Comparison of ENCODE assay signal across 8 cellular contexts in the genomic region with DNA sequence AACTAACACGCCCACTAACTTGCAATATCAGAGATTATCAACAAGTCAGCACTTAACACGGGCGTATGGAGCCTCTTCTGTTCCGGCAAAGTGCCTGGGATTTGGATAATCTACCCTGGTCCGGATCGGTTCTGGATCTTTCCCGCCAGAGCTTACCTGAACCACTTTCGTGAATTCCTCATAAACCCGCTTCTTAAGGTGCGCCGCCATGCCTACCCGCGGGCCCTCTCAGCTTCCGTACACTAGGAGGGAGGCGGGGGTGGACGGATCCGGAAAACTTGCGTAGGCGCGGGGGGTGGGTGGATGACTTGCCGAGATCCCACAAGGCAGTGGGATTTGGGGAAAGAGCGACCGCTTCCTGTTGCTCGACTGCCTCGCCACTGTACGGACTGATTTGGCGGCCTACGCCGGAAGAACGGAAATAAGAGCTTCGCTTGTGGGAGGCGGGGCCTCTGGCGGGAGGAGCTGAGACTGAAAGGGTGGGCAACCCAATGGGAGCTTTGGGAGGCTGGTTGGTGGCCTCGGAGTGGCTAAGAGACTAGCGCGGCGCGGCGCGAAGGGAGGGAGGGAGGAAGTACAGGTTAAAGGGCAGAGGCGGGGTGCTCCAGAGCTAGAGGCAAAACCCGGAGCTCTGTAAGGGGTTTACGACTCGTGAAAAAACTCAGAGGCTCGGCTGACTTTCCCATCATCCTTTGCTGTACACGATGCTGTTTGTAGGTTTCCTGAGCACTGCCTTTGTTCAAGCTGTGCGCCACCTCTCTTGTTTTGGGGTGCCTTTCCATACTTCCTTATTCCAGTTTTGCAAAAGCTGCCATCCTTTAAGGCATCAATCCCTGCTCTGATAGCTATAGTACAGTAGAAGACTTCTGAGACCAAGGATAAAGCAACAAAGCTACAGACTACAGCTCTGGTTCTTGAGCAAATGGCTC. TPM values are rescaled to one million over a fixed set of nuclear protein-coding genes. Genes with fewer than 3 reads are reported as not detected.
A peak's percentile ranks its signal among the peaks of the same experiment; 100 is the strongest.
DNase-seq lines count a peak whose midpoint lies in the region; ATAC-seq and TF ChIP-seq lines count a peak whose summit lies in the region.

Gene INTS4 (minus strand): TSS at position 235 of the 929 bp plus-strand sequence. CDS start 25 bp downstream, at position 210.

- H3K9me3 Mint-ChIP-seq in activated naive CD8-positive, alpha-beta T cell treated with anti-CD3 and anti-CD28 coated beads, Interleukin-2, amount 50 U/mL, for 24 hours, result no peaks in the 10 kb centered on the region

- intact Hi-C loops in Right ventricle myocardium inferior (cut with DNase I), result loop anchor here (1.0 to 5.0 kb wide), 3 partner anchors 53 to 174 kb away; partner anchors contain the start of genes AAMDC, NDUFC2 and RSF1
- intact Hi-C loops in ovary (cut with DNase I), result loop anchor here in 1 of 4 donors (10.0 kb wide), 1 partner anchor 170 kb away; the partner anchor contains the start of genes AAMDC and RSF1
- intact Hi-C loops in thyroid gland (cut with DNase I), result loop anchor here (5.0 kb wide), 1 partner anchor 172 kb away; the partner anchor contains the start of genes AAMDC and RSF1

- WGBS in ovary, 3 donors, result 0 to 1% (median 1%) methylated on average over 47 of the region's 47 CpGs
- WGBS in thyroid gland, 2 donors, result 1% methylated on average over 45 to 47 of the region's 47 CpGs

- peak within 1 kb of the TSS; percentile 44 to 85 for H3K27ac ChIP-seq in ovary
- peak within 1 kb of the TSS; percentile 63 to 84 (median 68) for H3K27ac ChIP-seq in thyroid gland

- peak within 1 kb of the TSS; percentile 97 for H3K27ac Mint-ChIP-seq in activated naive CD8-positive, alpha-beta T cell treated with anti-CD3 and anti-CD28 coated beads, Interleukin-2, amount 50 U/mL, for 24 hours

- H3K9me3 ChIP-seq in ovary, result no peaks in the 10 kb centered on the region
- H3K9me3 ChIP-seq in thyroid gland, result no peaks in the 10 kb centered on the region

- H3K27me3 Mint-ChIP-seq in activated naive CD8-positive, alpha-beta T cell treated with anti-CD3 and anti-CD28 coated beads, Interleukin-2, amount 50 U/mL, for 24 hours, result no peaks in the 10 kb centered on the region

- ATAC-seq in HG02763 (IDR thresholded peaks at IDR 0.05; ENCODE audit: unreplicated experiment) (peak; percentile 99), Right ventricle myocardium inferior (peak; percentile 99)
- peak; percentile 100 for ATAC-seq in activated naive CD8-positive, alpha-beta T cell treated with anti-CD3 and anti-CD28 coated beads, Interleukin-2, amount 50 U/mL, for 24 hours

- peak; percentile 45 for TF ChIP-seq POLR2A in ovary (IDR thresholded peaks at IDR 0.05)
- peak in 1 of 2 donors; percentile 49 for TF ChIP-seq POLR2A in thyroid gland (IDR thresholded peaks at IDR 0.05)

- peaks cover 24% of the 10 kb centered on the region for H3K4me1 Mint-ChIP-seq in activated naive CD8-positive, alpha-beta T cell treated with anti-CD3 and anti-CD28 coated beads, Interleukin-2, amount 50 U/mL, for 24 hours

- TF ChIP-seq CTCF in GM12872 (IDR thresholded peaks at IDR 0.05; ENCODE audit: insufficient read depth, low read depth, low read length) (0 out of 3 replicates have a peak, but pooled peaks have one; percentile 3), ovary (IDR thresholded peaks at IDR 0.05) (no peak), thyroid gland (IDR thresholded peaks at IDR 0.05) (no peak)

- peak; percentile 56 for TF ChIP-seq EP300 in ovary (IDR thresholded peaks at IDR 0.05)

- DNase-seq in NCI-H1417 treated with DMSO at 0.1 percent for 48 hours (lab: John Stamatoyannopoulos, UW) (peak; percentile 100), SW480 (ENCODE audit: low spot score) (peak; percentile 100), Right ventricle myocardium inferior (ENCODE audit: missing footprints) (peak; percentile 100), ovary (peak; percentile 98 to 99 (median 99)), thyroid gland (peak; percentile 99)
- DNase-seq in activated naive CD8-positive, alpha-beta T cell treated with anti-CD3 and anti-CD28 coated beads, Interleukin-2, amount 50 U/mL, for 24 hours, result peak; percentile 96

- no peaks in the 10 kb centered on the region for H3K36me3 Mint-ChIP-seq in activated naive CD8-positive, alpha-beta T cell treated with anti-CD3 and anti-CD28 coated beads, Interleukin-2, amount 50 U/mL, for 24 hours (ENCODE audit: low read depth)

- H3K4me1 ChIP-seq in ovary (ENCODE audit: insufficient read depth) (peaks cover 5% of the 10 kb centered on the region), thyroid gland (peaks cover 9 to 14% of the 10 kb centered on the region in 2 donors)

- peak within 1 kb of the TSS; percentile 57 for H3K4me3 ChIP-seq in ovary
- peak within 1 kb of the TSS; percentile 34 to 56 (median 49) for H3K4me3 ChIP-seq in thyroid gland (replicated peaks in 1 of 3)

- H3K4me3 Mint-ChIP-seq in activated naive CD8-positive, alpha-beta T cell treated with anti-CD3 and anti-CD28 coated beads, Interleukin-2, amount 50 U/mL, for 24 hours, result peak within 1 kb of the TSS; percentile 93

- H3K27me3 ChIP-seq in ovary, result no peaks in the 10 kb centered on the region
- H3K27me3 ChIP-seq in thyroid gland, result no peaks in the 10 kb centered on the region

- H3K36me3 ChIP-seq in ovary (no peaks in the 10 kb centered on the region), thyroid gland (peaks cover under 1 to 6% of the 10 kb centered on the region in 2 donors)

RNA-seq across cellular contexts. Expression of gene INTS4, which starts in this region (rescaled TPM):
- total RNA-seq in Right ventricle myocardium inferior, result 15.6 TPM
- 10 to 100 TPM; 26.2 to 37.7 (median 30.5) TPM for total RNA-seq in ovary
- polyA plus RNA-seq in ovary, result 10 to 100 TPM; 15.7 to 28.7 TPM
- total RNA-seq in thyroid gland, result 10 to 100 TPM; 31.9 to 53.8 (median 43.7) TPM

Comparison
In these comparisons a context has a peak if more than half of its experiments do, and no peak if none do; other contexts are left out.
1. Peak in every context shown above with its lines: DNase-seq, ATAC-seq, H3K4me3 ChIP-seq and H3K27ac ChIP-seq.